ENCODE assay signal across 18 cellular contexts in the genomic region with DNA sequence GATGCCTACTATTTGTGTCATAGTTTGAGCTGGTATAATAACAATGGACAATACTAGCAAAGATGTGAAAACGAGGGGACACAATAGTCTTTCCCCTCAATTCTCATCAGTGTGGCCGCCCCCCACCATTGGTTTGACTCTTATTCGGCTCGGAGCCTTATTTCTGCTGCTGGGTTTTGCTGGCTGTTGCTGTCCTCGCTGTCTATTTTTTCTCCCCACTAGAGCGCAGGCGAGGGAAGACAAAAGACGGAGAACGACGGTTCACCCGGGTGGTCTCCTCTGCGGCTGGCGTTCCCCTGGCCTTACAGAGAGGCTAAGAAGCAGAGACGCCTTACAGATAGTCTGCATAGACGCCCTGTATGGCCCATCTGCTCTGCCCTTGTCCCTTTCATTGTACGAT. TPM values are rescaled to one million over a fixed set of nuclear protein-coding genes. Genes with fewer than 3 reads are reported as not detected.
DNase-seq lines count a peak whose midpoint lies in the region; ATAC-seq, FAIRE-seq and TF ChIP-seq lines count a peak whose summit lies in the region.
"Had no signal": no experiment of that assay in that cellular context is flagged by ENCODE, and none has a peak within 500 bp of the region (broad histone marks: within the 10 kb centered on the region; RNA-seq: fewer than 3 reads in every experiment).

No MANE protein-coding gene starts in this region.

- H3K27ac ChIP-seq in heart right ventricle, result no peak overlapping the region
- H3K27ac ChIP-seq in OCI-LY7 (ENCODE audit: low read depth, low read length, poor library complexity, severe bottlenecking), result no peak overlapping the region
- H3K27ac ChIP-seq: parathyroid adenoma had no signal

- no peak for FAIRE-seq in GM19239 (lab: Jason Lieb, UNC)
- FAIRE-seq: RCC 7860 had no signal

- H3K4me1 ChIP-seq in heart right ventricle (peaks cover 0 to 17% (median 5%) of the 10 kb centered on the region in 9 donors), OCI-LY7 (ENCODE audit: insufficient read depth, low read length, poor library complexity, severe bottlenecking) (no peaks in the 10 kb centered on the region)
- H3K4me1 ChIP-seq: parathyroid adenoma had no signal

- WGBS in heart right ventricle, 2 donors, result 48 to 53% methylated on average over 16 of the region's 16 CpGs

- H3K4me3 ChIP-seq in heart right ventricle (no peak overlapping the region), OCI-LY7 (ENCODE audit: low read depth, low read length, poor library complexity, severe bottlenecking) (no peak overlapping the region), fibroblast of the aortic adventitia (ENCODE audit: low read depth, low read length) (peak overlapping the region; percentile 3)

- DNase-seq in heart right ventricle (peak in 1 of 2 donors; percentile 38), left ventricle myocardium superior (no peak), OCI-LY7 (ENCODE audit: low spot score) (peak; percentile 34), fibroblast of the aortic adventitia (ENCODE audit: low read depth) (peak; percentile 58), NCI-H1694 (lab: John Stamatoyannopoulos, UW) (no peak), A172 (ENCODE audit: low spot score) (no peak), GM19239 (ENCODE audit: insufficient read length, low spot score) (no peak)
- DNase-seq in stimulated activated CD4-positive, alpha-beta T cell treated with anti-CD3 and anti-CD28 coated beads, Interleukin-1b, Interleukin-23, amount 100 ng/mL, for 48 hours, result no peak
- DNase-seq: activated CD4-positive, alpha-beta memory T cell treated with anti-CD3 and anti-CD28 coated beads, Interleukin-2, amount 10 ng/mL, durations not matched to agents 7 days and 5 days; activated effector memory CD4-positive, alpha-beta T cell treated with Interleukin-2 at 50 U/mL for 16 hours; DMS153; MV-4-11; NCI-H524 treated with DMSO at 0.1 percent for 48 hours; stimulated activated CD4-positive, alpha-beta T cell treated with anti-CD3 and anti-CD28 coated beads, Interleukin-12 subunit alpha, Interleukin-12 subunit beta, amount 100 ng/mL, for 4 hours had no signal

- no peak overlapping the region for H3K4me2 ChIP-seq in OCI-LY7 (ENCODE audit: low read length)

- H3K36me3 ChIP-seq in heart right ventricle (no peaks in the 10 kb centered on the region), OCI-LY7 (ENCODE audit: insufficient read depth, low read length) (no peaks in the 10 kb centered on the region)

- H3K9me3 ChIP-seq in heart right ventricle, result no peaks in the 10 kb centered on the region
- no peaks in the 10 kb centered on the region for H3K9me3 ChIP-seq in OCI-LY7 (ENCODE audit: low read length)

- ATAC-seq in heart right ventricle (peak in 1 of 8 donors; percentile 15), left ventricle myocardium superior (no peak)

- peak in 5 of 9 donors; percentile 14 to 78 (median 57) for TF ChIP-seq CTCF in heart right ventricle (IDR thresholded peaks at IDR 0.05)
- TF ChIP-seq CTCF in OCI-LY7 (conservative IDR thresholded peaks at IDR 0.05; ENCODE audit: low read length), result peak; percentile 73
- peak; percentile 84 for TF ChIP-seq CTCF in fibroblast of the aortic adventitia (IDR thresholded peaks at IDR 0.05; ENCODE audit: insufficient read depth, low read length)

- no TSS peak for BruUV-seq in OCI-LY7 (replicated peaks; lab: Mats Ljungman, UMichigan)

- no peaks in the 10 kb centered on the region for H3K9me2 ChIP-seq in OCI-LY7 (ENCODE audit: insufficient read depth, low read length)

- intact Hi-C loops in heart right ventricle (cut with DNase I), result loop anchor here in 1 of 10 donors (2.0 kb wide), 1 partner anchor 1341 kb away; no protein-coding TSS in a partner anchor
- intact Hi-C loops in left ventricle myocardium superior (cut with micrococcal nuclease), result no loop called here
- intact Hi-C loops in OCI-LY7 (cut with micrococcal nuclease; ENCODE audit: unreplicated experiment), result no loop called here

- H3K79me2 ChIP-seq in OCI-LY7 (ENCODE audit: insufficient read depth, low read depth, low read length), result no peaks in the 10 kb centered on the region

- H2AFZ ChIP-seq in OCI-LY7 (ENCODE audit: low read length), result no peak overlapping the region
- H2AFZ ChIP-seq: parathyroid adenoma had no signal

- H3K27me3 ChIP-seq in heart right ventricle, result peaks cover 0 to 18% (median 0%) of the 10 kb centered on the region in 7 donors

- POLR2A ChIA-PET in OCI-LY7 (lab: Charles Lee), result no interaction called here

- H4K20me1 ChIP-seq in OCI-LY7 (ENCODE audit: insufficient read depth, low read length), result no peaks in the 10 kb centered on the region

- CTCF ChIA-PET in OCI-LY7 (lab: Charles Lee; ENCODE audit: unreplicated experiment), result no interaction called here

RNA-seq across cellular contexts. Expression of a gene that starts 19.4 kb away (rescaled TPM):
- total RNA-seq in heart right ventricle (1 to 10 TPM in 7 of 10 donors, under 1 TPM in 3; 0.21 to 8.1 (median 3.0) TPM), left ventricle myocardium superior (11.2 TPM), OCI-LY7 (2022) (not detected in 2 replicates), fibroblast of the aortic adventitia (ENCODE audit: low replicate concordance) (0.18 TPM in 1 of 2 replicates, not detected in the other)
- 1 to 10 TPM in 1 of 2 donors, under 1 TPM in 1; 0.71 to 2.6 TPM for polyA plus RNA-seq in heart right ventricle
- not detected in 2 replicates for total RNA-seq in OCI-LY7 (2014; rRNA removed; shearing (Covaris generic))
- not detected in 2 replicates for total RNA-seq in A172 (2014; rRNA removed; shearing (Covaris generic))
- total RNA-seq: dermis microvascular lymphatic vessel endothelial cell had no signal
- polyA plus RNA-seq: AG04450 had no signal

Comparison
In these comparisons a context has a peak if more than half of its experiments do, and no peak if none do; other contexts are left out.
1. DNase-seq: peak in OCI-LY7 (single experiment) and fibroblast of the aortic adventitia (single experiment); none in left ventricle myocardium superior (single experiment), NCI-H1694 (single experiment), A172 (single experiment), stimulated activated CD4-positive, alpha-beta T cell treated with anti-CD3 and anti-CD28 coated beads, Interleukin-1b, Interleukin-23, amount 100 ng/mL, for 48 hours (single experiment) and GM19239 (single experiment).
2. Peak in every context shown above with its lines, with median percentiles within 50 percentile points of each other: CTCF ChIP-seq.